In the genomic region with DNA sequence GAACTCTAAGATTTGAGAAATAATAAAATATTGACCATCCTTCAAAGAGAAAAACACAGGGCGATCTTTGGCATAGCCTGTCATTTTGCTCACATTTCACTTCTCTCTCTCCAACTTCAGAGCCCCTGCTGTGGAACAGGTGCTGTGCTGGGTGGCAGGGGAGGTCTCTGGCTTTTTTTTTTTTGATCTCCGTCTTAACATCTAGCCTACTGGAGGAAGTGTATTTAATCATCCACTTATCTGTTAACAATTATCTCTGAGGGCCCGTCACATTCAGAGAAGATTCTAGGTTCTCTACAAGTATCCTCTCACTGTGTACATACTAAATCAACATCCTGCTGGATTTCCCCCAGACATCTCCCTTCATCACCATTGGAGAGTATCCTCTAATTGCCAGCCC, we compare ENCODE assay signal across 8 cellular contexts. TPM values are rescaled to one million over a fixed set of nuclear protein-coding genes. Genes with fewer than 3 reads are reported as not detected.
DNase-seq lines count a peak whose midpoint lies in the region; ATAC-seq and TF ChIP-seq lines count a peak whose summit lies in the region.

No MANE protein-coding gene starts in this region.

- peak overlapping the region; percentile 69 for H3K27ac Mint-ChIP-seq in activated CD8-positive, alpha-beta memory T cell treated with anti-CD3 and anti-CD28 coated beads, Interleukin-2, amount 10 ng/mL, durations not matched to agents 7 days and 5 days
- H3K27ac Mint-ChIP-seq in T-cell (peak overlapping the region; percentile 84 to 94), nephron progenitor cell (peak overlapping the region; percentile 23)

- ATAC-seq in activated CD8-positive, alpha-beta memory T cell treated with anti-CD3 and anti-CD28 coated beads, Interleukin-2, amount 10 ng/mL, durations not matched to agents 7 days and 5 days, result no peak
- ATAC-seq in T-cell (replicated peaks in 1 of 4), result peak in 3 of 4 experiments; percentile 14 to 38 (median 17)
- ATAC-seq in HG03457 (IDR thresholded peaks at IDR 0.05; ENCODE audit: unreplicated experiment), result no peak

- no peaks in the 10 kb centered on the region for H3K27me3 Mint-ChIP-seq in activated CD8-positive, alpha-beta memory T cell treated with anti-CD3 and anti-CD28 coated beads, Interleukin-2, amount 10 ng/mL, durations not matched to agents 7 days and 5 days
- H3K27me3 Mint-ChIP-seq in T-cell (no peaks in the 10 kb centered on the region), nephron progenitor cell (ENCODE audit: low read depth, poor library complexity) (peaks cover 4% of the 10 kb centered on the region)

- H3K4me3 Mint-ChIP-seq in activated CD8-positive, alpha-beta memory T cell treated with anti-CD3 and anti-CD28 coated beads, Interleukin-2, amount 10 ng/mL, durations not matched to agents 7 days and 5 days, result no peak overlapping the region
- H3K4me3 Mint-ChIP-seq in T-cell (peak overlapping the region; percentile 14 to 46 (median 37)), nephron progenitor cell (no peak overlapping the region)

- POLR2A ChIA-PET in T-cell (lab: Charles Lee), result no interaction called here

- TF ChIP-seq CTCF in nephron progenitor cell (IDR thresholded peaks at IDR 0.05), result no peak

- peaks cover 49% of the 10 kb centered on the region for H3K36me3 Mint-ChIP-seq in activated CD8-positive, alpha-beta memory T cell treated with anti-CD3 and anti-CD28 coated beads, Interleukin-2, amount 10 ng/mL, durations not matched to agents 7 days and 5 days
- H3K36me3 Mint-ChIP-seq in T-cell (peaks cover 15% of the 10 kb centered on the region), nephron progenitor cell (ENCODE audit: low read depth) (peaks cover 12% of the 10 kb centered on the region)

- H3K9me3 Mint-ChIP-seq in activated CD8-positive, alpha-beta memory T cell treated with anti-CD3 and anti-CD28 coated beads, Interleukin-2, amount 10 ng/mL, durations not matched to agents 7 days and 5 days (ENCODE audit: low read depth), result no peaks in the 10 kb centered on the region
- H3K9me3 Mint-ChIP-seq in T-cell (no peaks in the 10 kb centered on the region), nephron progenitor cell (no peaks in the 10 kb centered on the region)

- no peak for DNase-seq in activated CD8-positive, alpha-beta memory T cell treated with anti-CD3 and anti-CD28 coated beads, Interleukin-2, amount 10 ng/mL, durations not matched to agents 7 days and 5 days
- DNase-seq in activated CD8-positive, alpha-beta memory T cell treated with anti-CD3 and anti-CD28 coated beads for 24 hours, result no peak
- DNase-seq in NCI-H1105 (lab: John Stamatoyannopoulos, UW) (peak; percentile 58), T-cell (no peak), nephron progenitor cell (no peak), ureter (ENCODE audit: low spot score) (no peak)
- no peak for DNase-seq in stimulated activated CD4-positive, alpha-beta T cell treated with anti-CD3 and anti-CD28 coated beads, Interleukin-15, amount 100 ng/mL, for 24 hours

- H3K4me1 Mint-ChIP-seq in activated CD8-positive, alpha-beta memory T cell treated with anti-CD3 and anti-CD28 coated beads, Interleukin-2, amount 10 ng/mL, durations not matched to agents 7 days and 5 days, result peaks cover 83% of the 10 kb centered on the region
- H3K4me1 Mint-ChIP-seq in T-cell (peaks cover 85 to 93% (median 86%) of the 10 kb centered on the region in 3 donors), nephron progenitor cell (peaks cover 47% of the 10 kb centered on the region)

- CTCF ChIA-PET in activated CD8-positive, alpha-beta memory T cell treated with anti-CD3 and anti-CD28 coated beads, Interleukin-2, amount 10 ng/mL, durations not matched to agents 7 days and 5 days (lab: Charles Lee), result no interaction called here
- CTCF ChIA-PET in T-cell (lab: Charles Lee), result no interaction called here

RNA-seq across cellular contexts. Expression of a gene that starts 34.1 kb away (rescaled TPM):
- 100 to 1,000 TPM; 123 to 141 TPM for total RNA-seq in activated CD8-positive, alpha-beta memory T cell treated with anti-CD3 and anti-CD28 coated beads, Interleukin-2, amount 10 ng/mL, durations not matched to agents 7 days and 5 days
- total RNA-seq in T-cell (10 to 100 TPM; 49.8 to 78.3 (median 63.7) TPM), ureter (10.8 TPM)

Comparison
In these comparisons a context has a peak if more than half of its experiments do, and no peak if none do; other contexts are left out.
1. ATAC-seq: peak in T-cell (3 of 4); none in activated CD8-positive, alpha-beta memory T cell treated with anti-CD3 and anti-CD28 coated beads, Interleukin-2, amount 10 ng/mL, durations not matched to agents 7 days and 5 days (single experiment) and HG03457 (single experiment).
2. H3K27ac Mint-ChIP-seq: peak in every context shown above with its lines; median percentile 89 in T-cell; 69 in activated CD8-positive, alpha-beta memory T cell treated with anti-CD3 and anti-CD28 coated beads, Interleukin-2, amount 10 ng/mL, durations not matched to agents 7 days and 5 days; 23 in nephron progenitor cell.
3. H3K4me3 Mint-ChIP-seq: peak in T-cell (3 of 3); none in activated CD8-positive, alpha-beta memory T cell treated with anti-CD3 and anti-CD28 coated beads, Interleukin-2, amount 10 ng/mL, durations not matched to agents 7 days and 5 days (single experiment) and nephron progenitor cell (single experiment).